Comparison of ENCODE assay signal across 22 cellular contexts in genomic region chr7:137096607-137097006, GRCh38.
"Had no signal": no experiment of that assay in that cellular context is flagged by ENCODE, and none has a peak within 500 bp of the region (broad histone marks: within the 10 kb centered on the region; RNA-seq: fewer than 3 reads in every experiment).

No MANE protein-coding gene starts in this region.

- H3K9me3 ChIP-seq: adrenal gland, colonic mucosa, esophagus muscularis mucosa, prostate gland, sigmoid colon, testis, upper lobe of left lung had no signal

- H3K4me1 Mint-ChIP-seq: activated CD4-positive, alpha-beta memory T cell treated with anti-CD3 and anti-CD28 coated beads, Interleukin-2, amount 10 ng/mL, durations not matched to agents 7 days and 5 days; stimulated activated naive CD8-positive, alpha-beta T cell treated with anti-CD3 and anti-CD28 coated beads, Interleukin-15, amount 100 ng/mL, for 72 hours had no signal

- H3K27me3 Mint-ChIP-seq: activated CD4-positive, alpha-beta memory T cell treated with anti-CD3 and anti-CD28 coated beads, Interleukin-2, amount 10 ng/mL, durations not matched to agents 7 days and 5 days; activated T-cell treated with anti-CD3 and anti-CD28 coated beads, Interleukin-2, amount 50 U/mL, for 24 hours; natural killer cell treated with Interleukin-12 subunit alpha and Interleukin-12 subunit beta and Interleukin-15 and Interleukin-18, amount 100 ng/mL, for 72 hours; stimulated activated naive CD8-positive, alpha-beta T cell treated with anti-CD3 and anti-CD28 coated beads, Interleukin-15, amount 100 ng/mL, for 72 hours had no signal

- H3K4me3 Mint-ChIP-seq: activated CD4-positive, alpha-beta memory T cell treated with anti-CD3 and anti-CD28 coated beads, Interleukin-2, amount 10 ng/mL, durations not matched to agents 7 days and 5 days; activated T-cell treated with anti-CD3 and anti-CD28 coated beads, Interleukin-2, amount 50 U/mL, for 24 hours; natural killer cell treated with Interleukin-12 subunit alpha and Interleukin-12 subunit beta and Interleukin-15 and Interleukin-18, amount 100 ng/mL, for 72 hours; stimulated activated naive CD8-positive, alpha-beta T cell treated with anti-CD3 and anti-CD28 coated beads, Interleukin-15, amount 100 ng/mL, for 72 hours; WTC11 had no signal

- H3K27ac Mint-ChIP-seq: activated CD4-positive, alpha-beta memory T cell treated with anti-CD3 and anti-CD28 coated beads, Interleukin-2, amount 10 ng/mL, durations not matched to agents 7 days and 5 days; activated T-cell treated with anti-CD3 and anti-CD28 coated beads, Interleukin-2, amount 50 U/mL, for 24 hours; natural killer cell treated with Interleukin-12 subunit alpha and Interleukin-12 subunit beta and Interleukin-15 and Interleukin-18, amount 100 ng/mL, for 72 hours; stimulated activated naive CD8-positive, alpha-beta T cell treated with anti-CD3 and anti-CD28 coated beads, Interleukin-15, amount 100 ng/mL, for 72 hours; WTC11 had no signal

- H3K4me1 ChIP-seq: adrenal gland, colonic mucosa, esophagus muscularis mucosa, left lung, prostate gland, sigmoid colon, testis, upper lobe of left lung had no signal

- DNase-seq: activated CD4-positive, alpha-beta memory T cell treated with anti-CD3 and anti-CD28 coated beads, Interleukin-2, amount 10 ng/mL, durations not matched to agents 7 days and 5 days; activated CD4-positive, alpha-beta T cell treated with anti-CD3 and anti-CD28 coated beads for 4 hours; activated effector memory CD4-positive, alpha-beta T cell treated with Interleukin-2 at 50 U/mL for 16 hours; activated naive CD4-positive, alpha-beta T cell treated with anti-CD3 and anti-CD28 coated beads, Interleukin-2, amount 50 U/mL, for 16 hours; activated T-cell treated with anti-CD3 and anti-CD28 coated beads, Interleukin-2, amount 50 U/mL, for 24 hours; adrenal gland; central memory CD4-positive, alpha-beta T cell; colonic mucosa; hippocampal formation; left lung; mesenchymal stem cell; occipital lobe; sigmoid colon; stimulated activated CD4-positive, alpha-beta T cell treated with anti-CD3 and anti-CD28 coated beads, Interleukin-1b, Interleukin-23, amount 100 ng/mL, for 48 hours; stimulated activated naive CD8-positive, alpha-beta T cell treated with anti-CD3 and anti-CD28 coated beads, Interleukin-15, amount 100 ng/mL, for 72 hours; T-helper 2 cell; testis; upper lobe of left lung had no signal

- H3K36me3 Mint-ChIP-seq: WTC11 had no signal

- H3K27me3 ChIP-seq: adrenal gland, colonic mucosa, esophagus muscularis mucosa, left lung, sigmoid colon, testis, upper lobe of left lung had no signal

- H3K27ac ChIP-seq: adrenal gland, colonic mucosa, esophagus muscularis mucosa, left lung, prostate gland, sigmoid colon, testis, upper lobe of left lung had no signal
